Comparison of ENCODE assay signal across 1 cellular context in genomic region chr13:29849071-29849541, GRCh38.
TF ChIP-seq lines count a peak whose summit lies in the region.

No MANE protein-coding gene starts in this region.

TF ChIP-seq in A549, 52 proteins besides CTCF, POLR2A, EP300 and RAD21 (continued from another document):
- no peak for TF ChIP-seq HMGXB4 (CRISPR knock-in tag; IDR thresholded peaks at IDR 0.05; ENCODE audit: borderline replicate concordance)
